Comparison of ENCODE assay signal across 2 cellular contexts in the genomic region with DNA sequence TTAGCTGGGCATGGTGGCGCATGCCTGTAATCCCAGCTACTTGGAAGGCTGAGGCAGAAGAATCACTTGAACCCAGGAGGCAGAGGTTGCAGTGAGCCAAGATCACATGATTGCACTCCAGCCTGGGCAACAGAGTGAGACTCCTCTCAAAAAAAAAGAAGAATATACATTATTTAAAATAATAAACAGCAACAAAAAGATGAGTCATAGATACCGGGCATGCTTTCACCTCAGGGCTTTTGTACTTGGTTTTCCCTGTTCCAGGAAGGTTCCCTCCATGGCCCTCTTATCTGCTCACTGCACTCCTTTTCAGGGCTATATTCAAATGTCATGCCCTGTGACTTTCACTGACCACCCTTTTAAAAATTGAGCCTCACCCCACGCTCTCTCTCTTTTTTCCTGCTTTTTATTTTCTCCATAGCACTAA.
TF ChIP-seq lines count a peak whose summit lies in the region.
"Not testable (repeated sequence)": the region's sequence is repeated elsewhere in the genome, so short reads cannot be mapped to it uniquely, and the experiment has no call there.

No MANE protein-coding gene starts in this region.

TF ChIP-seq in K562, 482 proteins besides CTCF, POLR2A, EP300 and RAD21 (continues in another document):
- TF ChIP-seq NFATC3 (IDR thresholded peaks at IDR 0.05): 0 out of 2 replicates have a peak, but pooled peaks have one; percentile 13
- peak in 1 of 2 experiments; percentile 47; a peak in 1 of 4 replicates for TF ChIP-seq TRIM24 (IDR thresholded peaks at IDR 0.05)
- TF ChIP-seq ZNF41 (CRISPR knock-in tag; conservative IDR thresholded peaks at IDR 0.05): 0 out of 2 replicates have a peak, but pooled peaks have one; percentile 34
- TF ChIP-seq HSF4 (CRISPR knock-in tag; IDR thresholded peaks at IDR 0.05; ENCODE audit: borderline replicate concordance): 0 out of 2 replicates have a peak, but pooled peaks have one; percentile 27
- TF ChIP-seq ZNF239 (CRISPR knock-in tag; IDR thresholded peaks at IDR 0.05): peak; percentile 97
- peak; percentile 57; the same call in 1 of the 2 replicates for TF ChIP-seq FOXJ2 (tag; IDR thresholded peaks at IDR 0.05)
- peak; percentile 91 for TF ChIP-seq SOX6 (IDR thresholded peaks at IDR 0.05)
- peak in 1 of 2 experiments; percentile 43; a peak in 1 of 4 replicates for TF ChIP-seq RCOR1 (IDR thresholded peaks at IDR 0.05; ENCODE audit: borderline replicate concordance in 1 of 2, low read depth in 2 of 2, low read length in 2 of 2)
- peak; percentile 62; the same call in 1 of the 2 replicates for TF ChIP-seq ADNP (tag; IDR thresholded peaks at IDR 0.05)
- TF ChIP-seq CXXC5 (CRISPR knock-in tag; IDR thresholded peaks at IDR 0.05): peak; percentile 39; the same call in 1 of the 2 replicates
- TF ChIP-seq CBX3 (IDR thresholded peaks at IDR 0.05; ENCODE audit: borderline replicate concordance in 1 of 2, low read length in 2 of 2): peak in 1 of 2 experiments; percentile 45; a peak in 1 of 3 replicates
- TF ChIP-seq MYC (IDR thresholded peaks at IDR 0.05; ENCODE audit: low read depth, low read length): peak; percentile 58; the same call in 1 of the 2 replicates
- TF ChIP-seq MYC (CRISPR knock-in tag; IDR thresholded peaks at IDR 0.05; ENCODE audit: borderline replicate concordance, low read depth); MYNN (CRISPR knock-in tag; IDR thresholded peaks at IDR 0.05); TEAD4 (CRISPR knock-in tag; IDR thresholded peaks at IDR 0.05; ENCODE audit: borderline replicate concordance): not testable (repeated sequence)
- peak; percentile 67 for TF ChIP-seq STAT5A (IDR thresholded peaks at IDR 0.05; ENCODE audit: borderline replicate concordance, low read length)
- TF ChIP-seq MYNN (IDR thresholded peaks at IDR 0.05): peak; percentile 50; the same call in 1 of the 2 replicates
- TF ChIP-seq, protein P1, sequence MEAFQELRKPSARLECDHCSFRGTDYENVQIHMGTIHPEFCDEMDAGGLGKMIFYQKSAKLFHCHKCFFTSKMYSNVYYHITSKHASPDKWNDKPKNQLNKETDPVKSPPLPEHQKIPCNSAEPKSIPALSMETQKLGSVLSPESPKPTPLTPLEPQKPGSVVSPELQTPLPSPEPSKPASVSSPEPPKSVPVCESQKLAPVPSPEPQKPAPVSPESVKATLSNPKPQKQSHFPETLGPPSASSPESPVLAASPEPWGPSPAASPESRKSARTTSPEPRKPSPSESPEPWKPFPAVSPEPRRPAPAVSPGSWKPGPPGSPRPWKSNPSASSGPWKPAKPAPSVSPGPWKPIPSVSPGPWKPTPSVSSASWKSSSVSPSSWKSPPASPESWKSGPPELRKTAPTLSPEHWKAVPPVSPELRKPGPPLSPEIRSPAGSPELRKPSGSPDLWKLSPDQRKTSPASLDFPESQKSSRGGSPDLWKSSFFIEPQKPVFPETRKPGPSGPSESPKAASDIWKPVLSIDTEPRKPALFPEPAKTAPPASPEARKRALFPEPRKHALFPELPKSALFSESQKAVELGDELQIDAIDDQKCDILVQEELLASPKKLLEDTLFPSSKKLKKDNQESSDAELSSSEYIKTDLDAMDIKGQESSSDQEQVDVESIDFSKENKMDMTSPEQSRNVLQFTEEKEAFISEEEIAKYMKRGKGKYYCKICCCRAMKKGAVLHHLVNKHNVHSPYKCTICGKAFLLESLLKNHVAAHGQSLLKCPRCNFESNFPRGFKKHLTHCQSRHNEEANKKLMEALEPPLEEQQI (IDR thresholded peaks at IDR 0.05): peak; percentile 74
- peak; percentile 57 for TF ChIP-seq MAFG (tag; conservative IDR thresholded peaks at IDR 0.05)
- peak; percentile 64 for TF ChIP-seq HDAC3 (IDR thresholded peaks at IDR 0.05; ENCODE audit: borderline replicate concordance, partially characterized antibody)
- TF ChIP-seq GATA2 (CRISPR knock-in tag; IDR thresholded peaks at IDR 0.05): peak; percentile 66
- peak; percentile 39; the same call in 1 of the 2 replicates for TF ChIP-seq C11orf30 (IDR thresholded peaks at IDR 0.05; ENCODE audit: low read depth)
- TF ChIP-seq PRDM10 (IDR thresholded peaks at IDR 0.05; ENCODE audit: partially characterized antibody): peak; percentile 71
- TF ChIP-seq SMARCA4 (IDR thresholded peaks at IDR 0.05): peak; percentile 91
- TF ChIP-seq RAD51 (IDR thresholded peaks at IDR 0.05; ENCODE audit: borderline replicate concordance, low read depth): peak; percentile 56; the same call in 1 of the 2 replicates
- 0 out of 2 replicates have a peak, but pooled peaks have one; percentile 53 for TF ChIP-seq SMAD4 (CRISPR knock-in tag; conservative IDR thresholded peaks at IDR 0.05)
- peak; percentile 13; the same call in 1 of the 2 replicates for TF ChIP-seq CTBP1 (IDR thresholded peaks at IDR 0.05; ENCODE audit: borderline replicate concordance)
- peak; percentile 77 for TF ChIP-seq TEAD4 (IDR thresholded peaks at IDR 0.05; ENCODE audit: low read length)
- peak; percentile 93 for TF ChIP-seq ARID1B (IDR thresholded peaks at IDR 0.05)
- peak; percentile 63 for TF ChIP-seq ZEB2 (IDR thresholded peaks at IDR 0.05)
- TF ChIP-seq TCF3 (CRISPR knock-in tag; IDR thresholded peaks at IDR 0.05): peak; percentile 84

TF ChIP-seq in endothelial cell of umbilical vein, 7 proteins besides CTCF, POLR2A, EP300 and RAD21:
- TF ChIP-seq FOS (IDR thresholded peaks at IDR 0.05; ENCODE audit: borderline replicate concordance, insufficient read depth, low read length): peak; percentile 54
- peak; percentile 60 for TF ChIP-seq JUN (IDR thresholded peaks at IDR 0.05; ENCODE audit: borderline replicate concordance, insufficient read depth, insufficient read length, low read depth)
- peak; percentile 33 for TF ChIP-seq GATA2 (IDR thresholded peaks at IDR 0.05; ENCODE audit: insufficient read depth, insufficient read length, low read depth, low read length)
